ENCODE assay signal across 17 cellular contexts in genomic region chr22:35634981-35635540, GRCh38.
DNase-seq lines count a peak whose midpoint lies in the region; ATAC-seq and FAIRE-seq lines count a peak whose summit lies in the region.
"Had no signal": no experiment of that assay in that cellular context is flagged by ENCODE, and none has a peak within 500 bp of the region (broad histone marks: within the 10 kb centered on the region; RNA-seq: fewer than 3 reads in every experiment).

No MANE protein-coding gene starts in this region.

- peak; percentile 45 to 49 for ATAC-seq in activated CD4-positive, CD25-positive, alpha-beta regulatory T cell treated with anti-CD3 and anti-CD28 coated beads, Interleukin-2, amount 50 U/mL, for 24 hours
- no peak for ATAC-seq in GM18873 (IDR thresholded peaks at IDR 0.05; ENCODE audit: low FRiP score, unreplicated experiment)
- ATAC-seq: Right ventricle myocardium inferior; stimulated activated naive CD8-positive, alpha-beta T cell treated with anti-CD3 and anti-CD28 coated beads, Interleukin-15, Interleukin-2, amounts not matched to agents 100 U/mL and 50 U/mL, for 24 hours had no signal

- no peak for DNase-seq in activated CD4-positive, CD25-positive, alpha-beta regulatory T cell treated with anti-CD3 and anti-CD28 coated beads, Interleukin-2, amount 50 U/mL, for 72 hours
- DNase-seq in HCEC 1CT (peak; percentile 37), RCC 7860 (ENCODE audit: low spot score) (peak; percentile 10), germinal center (ENCODE audit: low spot score) (peak; percentile 48), NCI-H1417 treated with DMSO at 0.1 percent for 48 hours (lab: John Stamatoyannopoulos, UW) (no peak)
- no peak for DNase-seq in NK-92 treated with Interleukin-12 subunit alpha and Interleukin-12 subunit beta, amount 100 ng/mL, for 24 hours (lab: John Stamatoyannopoulos, UW)
- DNase-seq: C1 segment of cervical spinal cord; DMS153; islet precursor cell; KG1; NCI-H1092; stimulated activated naive CD8-positive, alpha-beta T cell treated with anti-CD3 and anti-CD28 coated beads, Interleukin-15, Interleukin-2, amounts not matched to agents 100 U/mL and 50 U/mL, for 24 hours; transverse colon had no signal

- no peak for FAIRE-seq in RCC 7860 (lab: Jason Lieb, UNC)
- FAIRE-seq: A204.1 had no signal

Comparison
In these comparisons a context has a peak if more than half of its experiments do, and no peak if none do; other contexts are left out.
1. DNase-seq: peak in HCEC 1CT (single experiment), RCC 7860 (single experiment) and germinal center (single experiment); none in activated CD4-positive, CD25-positive, alpha-beta regulatory T cell treated with anti-CD3 and anti-CD28 coated beads, Interleukin-2, amount 50 U/mL, for 72 hours (single experiment), NK-92 treated with Interleukin-12 subunit alpha and Interleukin-12 subunit beta, amount 100 ng/mL, for 24 hours (single experiment) and NCI-H1417 treated with DMSO at 0.1 percent for 48 hours (single experiment).